21 cellular contexts compared by ENCODE assay signal in genomic region chr18:10322408-10322807, GRCh38.
DNase-seq lines count a peak whose midpoint lies in the region; ATAC-seq, FAIRE-seq and TF ChIP-seq lines count a peak whose summit lies in the region.
"Had no signal": no experiment of that assay in that cellular context is flagged by ENCODE, and none has a peak within 500 bp of the region (broad histone marks: within the 10 kb centered on the region; RNA-seq: fewer than 3 reads in every experiment).

No MANE protein-coding gene starts in this region.

- H3K9me3 Mint-ChIP-seq in astrocyte (ENCODE audit: unreplicated experiment): no peaks in the 10 kb centered on the region
- H3K9me3 Mint-ChIP-seq in CD4-positive, alpha-beta memory T cell: peaks cover 0 to 2% (median 0%) of the 10 kb centered on the region in 8 donors
- H3K9me3 Mint-ChIP-seq in endothelial cell (ENCODE audit: unreplicated experiment): no peaks in the 10 kb centered on the region
- H3K9me3 Mint-ChIP-seq: CD8-positive, alpha-beta memory T cell; HFFc6 had no signal

- TF ChIP-seq CTCF in KMS-11 (conservative IDR thresholded peaks at IDR 0.05; ENCODE audit: low read depth, low read length) (no peak), astrocyte (IDR thresholded peaks at IDR 0.05; ENCODE audit: insufficient read depth, low read depth, low read length) (no peak), keratinocyte (optimal IDR thresholded peaks at IDR 0.05 in 1 of 3, IDR thresholded peaks at IDR 0.05 in 1 of 3, conservative IDR thresholded peaks at IDR 0.05 in 1 of 3; ENCODE audit: extremely low read depth in 1 of 3, insufficient read depth in 2 of 3, low read length in 3 of 3) (no peak), endothelial cell (IDR thresholded peaks at IDR 0.05; ENCODE audit: unreplicated experiment) (no peak)

- peaks cover 35% of the 10 kb centered on the region for H3K4me1 ChIP-seq in BLaER1
- H3K4me1 ChIP-seq in KMS-11 (ENCODE audit: low read depth, poor library complexity, severe bottlenecking): peaks cover 42% of the 10 kb centered on the region
- H3K4me1 ChIP-seq in astrocyte (ENCODE audit: insufficient read depth, low read length): peaks cover 18% of the 10 kb centered on the region
- H3K4me1 ChIP-seq in keratinocyte (ENCODE audit: control insufficient read depth, extremely low read depth, insufficient read depth, low read length): no peaks in the 10 kb centered on the region
- H3K4me1 ChIP-seq in CD4-positive, alpha-beta memory T cell (ENCODE audit: insufficient read depth, low read length): no peaks in the 10 kb centered on the region
- H3K4me1 ChIP-seq: BE2C had no signal

- H3K27ac Mint-ChIP-seq in astrocyte (ENCODE audit: unreplicated experiment) (no peak overlapping the region), endothelial cell (ENCODE audit: unreplicated experiment) (no peak overlapping the region)
- no peak overlapping the region for H3K27ac Mint-ChIP-seq in CD4-positive, alpha-beta memory T cell
- H3K27ac Mint-ChIP-seq: HFFc6 had no signal

- peak; percentile 43 for DNase-seq in astrocyte (ENCODE audit: low read depth)
- DNase-seq in keratinocyte (ENCODE audit: low read depth, low spot score): peak; percentile 9
- no peak for DNase-seq in CD4-positive, alpha-beta memory T cell
- DNase-seq in endothelial cell (ENCODE audit: low spot score): no peak
- DNase-seq: BE2C; CD8-positive, alpha-beta memory T cell; H7; HFFc6; NCI-H1105; NCI-H1694; NCI-H2081 treated with DMSO at 0.1 percent for 48 hours; NCI-H446 treated with DMSO at 0.1 percent for 48 hours; OCI-M1; SIG-M5 had no signal

- no peaks in the 10 kb centered on the region for H3K9me1 ChIP-seq in keratinocyte (ENCODE audit: control insufficient read depth, extremely low read depth, insufficient read depth, low read length)

- peaks cover 2% of the 10 kb centered on the region for H3K27me3 Mint-ChIP-seq in astrocyte (ENCODE audit: low read depth, unreplicated experiment)
- H3K27me3 Mint-ChIP-seq in CD4-positive, alpha-beta memory T cell: no peaks in the 10 kb centered on the region
- H3K27me3 Mint-ChIP-seq in endothelial cell (ENCODE audit: unreplicated experiment): peaks cover 3% of the 10 kb centered on the region

- H3K4me1 Mint-ChIP-seq in astrocyte (ENCODE audit: low read depth, unreplicated experiment): peaks cover 26% of the 10 kb centered on the region
- H3K4me1 Mint-ChIP-seq in CD4-positive, alpha-beta memory T cell: no peaks in the 10 kb centered on the region
- no peaks in the 10 kb centered on the region for H3K4me1 Mint-ChIP-seq in endothelial cell (ENCODE audit: unreplicated experiment)
- H3K4me1 Mint-ChIP-seq: CD8-positive, alpha-beta memory T cell had no signal

- H4K20me1 ChIP-seq in BLaER1: no peaks in the 10 kb centered on the region
- H4K20me1 ChIP-seq in KMS-11 (ENCODE audit: insufficient read depth): no peaks in the 10 kb centered on the region
- H4K20me1 ChIP-seq in astrocyte (ENCODE audit: insufficient read depth, low read length): no peaks in the 10 kb centered on the region
- H4K20me1 ChIP-seq in keratinocyte (ENCODE audit: control insufficient read depth, extremely low read depth, insufficient read depth, low read length): no peaks in the 10 kb centered on the region

- intact Hi-C loops in CD4-positive, alpha-beta memory T cell (cut with micrococcal nuclease): no loop called here

- no peak overlapping the region for H2AFZ ChIP-seq in KMS-11 (ENCODE audit: low read depth)
- H2AFZ ChIP-seq in astrocyte (ENCODE audit: low read depth, low read length): no peak overlapping the region
- no peak overlapping the region for H2AFZ ChIP-seq in keratinocyte (ENCODE audit: control insufficient read depth, low read length)

- no peak for ATAC-seq in GM19467 (IDR thresholded peaks at IDR 0.05; ENCODE audit: unreplicated experiment)
- no peak for ATAC-seq in HG02798 (IDR thresholded peaks at IDR 0.05; ENCODE audit: poor library complexity, unreplicated experiment)
- ATAC-seq: SK-N-SH treated with all-trans-retinoic acid at 6 μM for 48 hours had no signal

- POLR2A ChIA-PET in CD4-positive, alpha-beta memory T cell (lab: Charles Lee; ENCODE audit: partially characterized antibody): no interaction called here

- H3K9ac ChIP-seq in BLaER1 (no peak overlapping the region), KMS-11 (no peak overlapping the region), astrocyte (ENCODE audit: low read length) (no peak overlapping the region), keratinocyte (ENCODE audit: control insufficient read depth, extremely low read depth, insufficient read depth, low read length) (no peak overlapping the region)

- no peak overlapping the region for H3K27ac ChIP-seq in BLaER1
- peak overlapping the region; percentile 23; the same call in 1 of the 2 replicates for H3K27ac ChIP-seq in KMS-11
- H3K27ac ChIP-seq in astrocyte (ENCODE audit: low read depth, low read length): no peak overlapping the region
- H3K27ac ChIP-seq in keratinocyte (ENCODE audit: control insufficient read depth, insufficient read depth, low read length): no peak overlapping the region
- no peak overlapping the region for H3K27ac ChIP-seq in CD4-positive, alpha-beta memory T cell (ENCODE audit: low read depth, low read length)
- H3K27ac ChIP-seq: HL-60 had no signal

- H3K4me3 Mint-ChIP-seq in astrocyte (ENCODE audit: unreplicated experiment) (no peak overlapping the region), endothelial cell (ENCODE audit: unreplicated experiment) (no peak overlapping the region)
- H3K4me3 Mint-ChIP-seq in CD4-positive, alpha-beta memory T cell: no peak overlapping the region
- H3K4me3 Mint-ChIP-seq: CD8-positive, alpha-beta memory T cell; HFFc6 had no signal

- H3K9me3 ChIP-seq in BLaER1 (no peaks in the 10 kb centered on the region), astrocyte (ENCODE audit: insufficient read depth, low read depth, low read length) (no peaks in the 10 kb centered on the region), keratinocyte (ENCODE audit: control insufficient read depth, low read depth, low read length) (no peaks in the 10 kb centered on the region)
- H3K9me3 ChIP-seq in CD4-positive, alpha-beta memory T cell (ENCODE audit: control insufficient read depth in 1 of 2, low read length in 2 of 2): no peaks in the 10 kb centered on the region
- H3K9me3 ChIP-seq: BE2C had no signal

- H3K4me3 ChIP-seq in BLaER1 (no peak overlapping the region), KMS-11 (IDR thresholded peaks at IDR 0.05; ENCODE audit: insufficient read depth, low read depth, low read length) (no peak overlapping the region), astrocyte (ENCODE audit: insufficient read depth, low read depth, low read length) (no peak overlapping the region), keratinocyte (ENCODE audit: control insufficient read depth in 2 of 3, extremely low read depth in 1 of 3, insufficient read depth in 2 of 3, low read depth in 1 of 3, low read length in 3 of 3) (no peak overlapping the region)
- H3K4me3 ChIP-seq in CD4-positive, alpha-beta memory T cell (ENCODE audit: low read length in 2 of 2): no peak overlapping the region

- dilution Hi-C loops in keratinocyte (cut with MboI; ENCODE audit: extremely low pct_ligation_motif_present, low sequenced_read_pairs): no loop called here

- H3K4me2 ChIP-seq in BLaER1 (peak overlapping the region; percentile 73), KMS-11 (peak overlapping the region; percentile 57), astrocyte (ENCODE audit: low read length) (no peak overlapping the region), keratinocyte (ENCODE audit: control insufficient read depth, extremely low read depth, insufficient read depth, low read depth, low read length) (no peak overlapping the region)

- H3K27me3 ChIP-seq in BLaER1 (no peaks in the 10 kb centered on the region), KMS-11 (ENCODE audit: insufficient read depth, low read depth) (no peaks in the 10 kb centered on the region), astrocyte (ENCODE audit: insufficient read depth, low read length) (no peaks in the 10 kb centered on the region), keratinocyte (ENCODE audit: control insufficient read depth, extremely low read depth, insufficient read depth, low read length) (no peaks in the 10 kb centered on the region)
- no peaks in the 10 kb centered on the region for H3K27me3 ChIP-seq in CD4-positive, alpha-beta memory T cell (ENCODE audit: insufficient read depth, low read length)
- H3K27me3 ChIP-seq: BE2C had no signal

- H3K79me2 ChIP-seq in KMS-11 (ENCODE audit: insufficient read depth, low read depth): no peaks in the 10 kb centered on the region
- no peaks in the 10 kb centered on the region for H3K79me2 ChIP-seq in astrocyte (ENCODE audit: insufficient read depth, low read length)
- no peaks in the 10 kb centered on the region for H3K79me2 ChIP-seq in keratinocyte (ENCODE audit: control insufficient read depth, insufficient read depth, low read length)

- FAIRE-seq in astrocyte (lab: Jason Lieb, UNC) (no peak), keratinocyte (lab: Jason Lieb, UNC) (no peak)
- FAIRE-seq: D721Med had no signal

- CTCF ChIA-PET in CD4-positive, alpha-beta memory T cell (lab: Charles Lee; ENCODE audit: partially characterized antibody): no interaction called here

- H3K36me3 ChIP-seq in BLaER1: no peaks in the 10 kb centered on the region
- H3K36me3 ChIP-seq in KMS-11 (ENCODE audit: insufficient read depth): no peaks in the 10 kb centered on the region
- H3K36me3 ChIP-seq in astrocyte (ENCODE audit: insufficient read depth, low read length): no peaks in the 10 kb centered on the region
- no peaks in the 10 kb centered on the region for H3K36me3 ChIP-seq in keratinocyte (ENCODE audit: control insufficient read depth in 2 of 2, extremely low read depth in 1 of 2, insufficient read depth in 2 of 2, low read length in 2 of 2)
- H3K36me3 ChIP-seq in CD4-positive, alpha-beta memory T cell (ENCODE audit: insufficient read depth, low read length): no peaks in the 10 kb centered on the region
- H3K36me3 ChIP-seq: BE2C had no signal

- H3K36me3 Mint-ChIP-seq in astrocyte (ENCODE audit: low read depth, unreplicated experiment): no peaks in the 10 kb centered on the region
- no peaks in the 10 kb centered on the region for H3K36me3 Mint-ChIP-seq in CD4-positive, alpha-beta memory T cell
- no peaks in the 10 kb centered on the region for H3K36me3 Mint-ChIP-seq in endothelial cell (ENCODE audit: low read depth, unreplicated experiment)
- H3K36me3 Mint-ChIP-seq: CD8-positive, alpha-beta memory T cell had no signal

Comparison
In these comparisons a context has a peak if more than half of its experiments do, and no peak if none do; other contexts are left out.
1. H3K4me2 ChIP-seq: peak in BLaER1 (single experiment) and KMS-11 (single experiment); none in astrocyte (single experiment) and keratinocyte (single experiment).
2. DNase-seq: peak in astrocyte (single experiment) and keratinocyte (single experiment); none in CD4-positive, alpha-beta memory T cell (0 of 5) and endothelial cell (single experiment).